ENCODE assay signal across 8 cellular contexts in the genomic region with DNA sequence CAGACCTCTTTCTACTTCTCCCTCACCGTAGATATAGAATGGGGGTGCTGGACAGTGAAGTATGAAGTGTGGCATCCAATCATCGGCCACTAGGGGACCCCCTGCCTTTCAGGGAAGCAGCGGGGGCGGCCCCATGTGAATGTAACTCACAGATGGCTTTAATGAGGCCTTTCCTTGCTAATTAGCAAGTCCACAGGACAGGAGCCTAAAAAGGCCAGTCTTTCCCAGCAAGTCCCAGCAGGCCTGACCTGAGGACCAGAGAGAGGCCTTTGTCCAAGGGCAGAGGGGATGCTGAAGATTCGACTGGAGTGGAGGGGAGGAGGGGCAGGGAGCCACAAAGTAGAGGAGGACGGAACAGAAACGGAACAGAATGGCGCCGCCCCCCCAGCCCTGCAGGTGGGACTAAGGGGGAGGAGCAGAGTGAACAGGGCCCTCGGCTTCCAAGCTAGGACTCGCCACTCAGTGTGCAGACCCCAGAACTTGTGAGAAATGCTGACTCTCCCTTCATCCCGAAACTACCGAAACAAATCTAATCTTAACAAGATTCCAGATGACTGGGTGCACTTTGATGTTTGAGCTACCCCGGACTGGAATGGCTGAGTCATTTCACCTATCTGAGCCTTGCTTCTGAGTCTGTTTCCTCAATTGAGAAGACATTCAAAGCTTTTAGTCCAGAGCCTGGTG. TPM values are rescaled to one million over a fixed set of nuclear protein-coding genes. Genes with fewer than 3 reads are reported as not detected.
DNase-seq lines count a peak whose midpoint lies in the region; ATAC-seq and TF ChIP-seq lines count a peak whose summit lies in the region.

No MANE protein-coding gene starts in this region.

- no peaks in the 10 kb centered on the region for H4K20me1 ChIP-seq in osteoblast (ENCODE audit: insufficient read depth, low read length)

- H3K4me2 ChIP-seq in osteoblast (ENCODE audit: insufficient read depth, low read length): peak overlapping the region; percentile 49

- H3K4me3 ChIP-seq in AG09309 (ENCODE audit: control insufficient read depth, low read depth, low read length): no peak overlapping the region
- no peak overlapping the region for H3K4me3 ChIP-seq in ectodermal cell (ENCODE audit: insufficient read depth, low read depth, low read length)
- no peak overlapping the region for H3K4me3 ChIP-seq in osteoblast (ENCODE audit: insufficient read depth, low read length)

- peaks cover 5% of the 10 kb centered on the region for H3K27me3 ChIP-seq in ectodermal cell (ENCODE audit: control insufficient read depth, insufficient read depth, low read length, poor library complexity, severe bottlenecking)
- H3K27me3 ChIP-seq in osteoblast (ENCODE audit: insufficient read depth, low read length): no peaks in the 10 kb centered on the region

- peak overlapping the region; percentile 61 for H3K27ac ChIP-seq in ectodermal cell (ENCODE audit: insufficient read depth, low read depth, low read length, poor library complexity, severe bottlenecking)
- peak overlapping the region; percentile 69 for H3K27ac ChIP-seq in osteoblast (ENCODE audit: low read depth, low read length)

- peak; percentile 61 for ATAC-seq in GM21447 (IDR thresholded peaks at IDR 0.05; ENCODE audit: unreplicated experiment)
- no peak for ATAC-seq in GM19328 (IDR thresholded peaks at IDR 0.05; ENCODE audit: unreplicated experiment)
- no peak for ATAC-seq in GM18502 (IDR thresholded peaks at IDR 0.05; ENCODE audit: poor library complexity, unreplicated experiment)

- peak; percentile 41 for TF ChIP-seq CTCF in AG09309 (IDR thresholded peaks at IDR 0.05; ENCODE audit: control insufficient read depth, insufficient read depth, low read depth, low read length, missing control alignments)
- peak; percentile 34 for TF ChIP-seq CTCF in osteoblast (IDR thresholded peaks at IDR 0.05; ENCODE audit: extremely low read depth, low read depth, low read length)

- H3K36me3 ChIP-seq in ectodermal cell (ENCODE audit: control insufficient read depth, insufficient read depth, low read length) (no peaks in the 10 kb centered on the region), osteoblast (ENCODE audit: insufficient read depth, low read length) (no peaks in the 10 kb centered on the region)

- 4 to 5% methylated on average over 13 to 14 of the region's 14 CpGs for WGBS in ectodermal cell, 2 experiments

- no peaks in the 10 kb centered on the region for H3K79me2 ChIP-seq in osteoblast (ENCODE audit: insufficient read depth, low read length)

- H3K4me1 ChIP-seq in ectodermal cell (ENCODE audit: control insufficient read depth, insufficient read depth, low read length): peaks cover 15% of the 10 kb centered on the region
- H3K4me1 ChIP-seq in osteoblast (ENCODE audit: insufficient read depth, low read length): peaks cover 37% of the 10 kb centered on the region

- DNase-seq in AG09309 (ENCODE audit: low read depth): no peak
- DNase-seq in RPMI7951 (ENCODE audit: low read depth): peak; percentile 53
- DNase-seq in osteoblast (ENCODE audit: insufficient read length, low spot score, missing footprints): peak; percentile 93
- DNase-seq in MV-4-11 (lab: John Stamatoyannopoulos, UW): no peak

- H2AFZ ChIP-seq in osteoblast (ENCODE audit: low read length): peak overlapping the region; percentile 6

- H3K9me3 ChIP-seq in ectodermal cell (ENCODE audit: control insufficient read depth, low read length) (no peaks in the 10 kb centered on the region), osteoblast (ENCODE audit: low read depth, low read length) (no peaks in the 10 kb centered on the region)

RNA-seq across cellular contexts. Expression of a gene that starts 5.8 kb away (rescaled TPM):
- total RNA-seq in RPMI7951 (2014; rRNA removed; shearing (Covaris generic)): not detected in 2 replicates
- 4.2 TPM for polyA plus RNA-seq in ectodermal cell (2013, experiment 1 of 4)
- polyA plus RNA-seq in ectodermal cell (2013, experiment 2 of 4): 5.8 TPM
- 3.6 TPM for polyA plus RNA-seq in ectodermal cell (2013, experiment 3 of 4)
- 3.5 TPM for polyA plus RNA-seq in ectodermal cell (2013, experiment 4 of 4)
- total RNA-seq in osteoblast: 2.9 TPM in 2 replicates

RNA-seq across cellular contexts. Expression of a gene that starts 36.5 kb away (rescaled TPM):
- total RNA-seq in RPMI7951 (2014; rRNA removed; shearing (Covaris generic)): not detected in 2 replicates
- polyA plus RNA-seq in ectodermal cell (2013, experiment 1 of 4): 2.4 TPM
- 4.7 TPM for polyA plus RNA-seq in ectodermal cell (2013, experiment 2 of 4)
- 4.2 TPM for polyA plus RNA-seq in ectodermal cell (2013, experiment 3 of 4)
- polyA plus RNA-seq in ectodermal cell (2013, experiment 4 of 4): 5.0 TPM
- total RNA-seq in osteoblast: not detected in 2 replicates

RNA-seq across cellular contexts. Expression of a gene that starts 58.1 kb away (rescaled TPM):
- 0.39 TPM in 1 of 2 replicates, not detected in the other for total RNA-seq in RPMI7951 (2014; rRNA removed; shearing (Covaris generic))
- 0.63 TPM for polyA plus RNA-seq in ectodermal cell (2013, experiment 1 of 4)
- polyA plus RNA-seq in ectodermal cell (2013, experiment 2 of 4): 0.94 TPM
- 0.91 TPM for polyA plus RNA-seq in ectodermal cell (2013, experiment 3 of 4)
- polyA plus RNA-seq in ectodermal cell (2013, experiment 4 of 4): 0.89 TPM
- total RNA-seq in osteoblast: 0.72 TPM in 1 of 2 replicates, not detected in the other

Comparison
In these comparisons a context has a peak if more than half of its experiments do, and no peak if none do; other contexts are left out.
1. DNase-seq: peak in RPMI7951 (single experiment) and osteoblast (single experiment); none in AG09309 (single experiment) and MV-4-11 (single experiment).